Comparison of ENCODE assay signal across 17 cellular contexts in the genomic region with DNA sequence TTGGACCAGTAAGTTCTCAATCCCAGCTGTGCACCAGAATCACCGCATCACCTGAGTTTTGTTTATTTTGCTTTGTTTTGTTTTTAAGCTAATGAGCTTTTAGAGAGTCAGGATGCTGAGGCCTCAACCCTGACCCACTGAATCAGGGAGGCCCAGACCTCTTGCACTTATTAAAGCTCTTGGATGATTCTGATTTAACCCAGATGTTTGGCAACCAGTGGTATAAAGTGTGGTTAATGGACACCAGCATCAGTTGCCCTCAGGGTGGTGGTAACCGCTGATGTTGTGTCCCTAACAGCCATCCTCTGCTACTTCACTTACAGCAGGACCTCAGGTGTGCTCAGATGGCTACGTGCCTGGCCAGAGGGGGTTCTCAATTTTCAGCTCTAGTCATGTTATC.
"Had no signal": no experiment of that assay in that cellular context is flagged by ENCODE, and none has a peak within 500 bp of the region (broad histone marks: within the 10 kb centered on the region; RNA-seq: fewer than 3 reads in every experiment).

No MANE protein-coding gene starts in this region.

- DNase-seq: cerebellar nuclear complex; effector memory CD8-positive, alpha-beta T cell; erythroblast; gastrocnemius medialis; heart right ventricle; immature natural killer cell; left ventricle myocardium inferior; lower lobe of right lung; natural killer cell; posterior cingulate gyrus; small intestine; stimulated activated CD4-positive, alpha-beta T cell treated with anti-CD3 and anti-CD28 coated beads, Interleukin-12 subunit alpha, Interleukin-12 subunit beta, amount 100 ng/mL, for 4 hours; stimulated activated naive CD4-positive, alpha-beta T cell; stomach; substantia nigra; transverse colon had no signal

- H3K27ac ChIP-seq: gastrocnemius medialis, heart right ventricle, left ventricle myocardium inferior, lower lobe of right lung, stomach, thoracic aorta, transverse colon had no signal

- H3K27me3 ChIP-seq: gastrocnemius medialis, stomach, transverse colon had no signal

- H3K9me3 ChIP-seq: gastrocnemius medialis, lower lobe of right lung, thoracic aorta, transverse colon had no signal

- ATAC-seq: effector memory CD8-positive, alpha-beta T cell; gastrocnemius medialis; lower lobe of right lung had no signal

- H3K36me3 ChIP-seq: gastrocnemius medialis, heart right ventricle, left ventricle myocardium inferior, lower lobe of right lung, stomach, thoracic aorta, transverse colon had no signal

- H3K4me3 ChIP-seq: gastrocnemius medialis, heart right ventricle, left ventricle myocardium inferior, lower lobe of right lung, stomach, thoracic aorta, transverse colon had no signal

- H3K4me1 ChIP-seq: gastrocnemius medialis, left ventricle myocardium inferior, lower lobe of right lung, stomach, transverse colon had no signal
